Comparison of ENCODE assay signal across 8 cellular contexts in the genomic region with DNA sequence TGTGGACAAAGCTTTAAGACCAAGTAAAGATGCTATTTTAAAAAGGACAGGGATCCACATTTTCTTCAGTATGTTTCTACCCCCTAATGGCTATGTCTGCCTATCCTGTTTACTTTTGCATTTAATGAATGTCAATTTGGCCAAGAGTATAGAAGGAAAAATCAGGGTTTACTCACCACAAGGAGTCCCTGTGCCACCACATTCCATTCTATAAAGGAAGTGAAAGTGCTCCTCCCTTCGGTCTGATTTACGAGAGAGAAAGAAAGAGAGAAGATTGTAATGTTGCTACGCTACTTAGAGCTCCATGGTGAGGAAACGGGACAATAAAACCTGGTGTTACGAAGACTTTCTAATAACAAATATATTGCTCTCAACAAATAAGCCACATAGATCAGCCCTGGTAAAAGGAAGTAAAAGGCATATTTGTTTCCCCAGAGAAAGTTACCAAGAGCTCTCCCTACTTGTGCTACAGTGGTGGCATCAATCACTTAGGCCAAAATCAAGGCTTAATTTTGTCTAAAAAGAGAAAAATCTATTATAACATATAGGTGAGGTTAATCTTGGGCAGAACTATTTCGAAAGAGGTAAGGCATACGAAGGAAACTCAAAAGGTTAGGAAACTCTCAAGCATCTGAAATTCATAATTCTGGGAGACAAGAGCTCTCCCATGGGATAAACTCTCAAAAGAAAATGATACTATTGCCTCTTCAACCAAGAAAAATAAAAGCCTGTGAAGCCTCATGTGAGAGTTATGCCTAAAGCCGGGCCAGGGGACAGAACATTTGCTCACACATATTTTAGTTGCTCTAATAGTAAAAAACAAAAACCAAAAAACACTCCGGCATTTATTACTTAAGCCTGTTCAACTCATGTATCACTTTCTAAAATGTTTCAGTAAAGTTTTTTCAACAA. TPM values are rescaled to one million over a fixed set of nuclear protein-coding genes. Genes with fewer than 3 reads are reported as not detected.
A peak's percentile ranks its signal among the peaks of the same experiment; 100 is the strongest.
DNase-seq lines count a peak whose midpoint lies in the region; ATAC-seq lines count a peak whose summit lies in the region.

No MANE protein-coding gene starts in this region.

- no peaks in the 10 kb centered on the region for H3K9me3 Mint-ChIP-seq in activated naive CD8-positive, alpha-beta T cell treated with anti-CD3 and anti-CD28 coated beads, Interleukin-2, amount 50 U/mL, for 24 hours

- peak overlapping the region; percentile 79 for H3K4me2 ChIP-seq in skeletal muscle satellite cell (ENCODE audit: low read length)

- H3K36me3 ChIP-seq in HUES48 (ENCODE audit: control insufficient read depth, insufficient read depth, low read length) = no peaks in the 10 kb centered on the region
- no peaks in the 10 kb centered on the region for H3K36me3 ChIP-seq in skeletal muscle satellite cell (ENCODE audit: insufficient read depth, low read length)

- ATAC-seq in GM18870 (IDR thresholded peaks at IDR 0.05; ENCODE audit: unreplicated experiment) (peak; percentile 71), HG03571 (IDR thresholded peaks at IDR 0.05; ENCODE audit: unreplicated experiment) (no peak)
- peak; percentile 40 for ATAC-seq in activated naive CD8-positive, alpha-beta T cell treated with anti-CD3 and anti-CD28 coated beads, Interleukin-2, amount 50 U/mL, for 24 hours

- peak; percentile 78 for DNase-seq in A172 (ENCODE audit: low spot score)
- no peak for DNase-seq in activated naive CD8-positive, alpha-beta T cell treated with anti-CD3 and anti-CD28 coated beads, Interleukin-2, amount 50 U/mL, for 24 hours
- DNase-seq in hepatic stellate cell (ENCODE audit: low spot score) = peak; percentile 27
- DNase-seq in ureter (ENCODE audit: low spot score) = no peak

- no peak overlapping the region for H3K9ac ChIP-seq in HUES48 (ENCODE audit: low read depth, low read length)
- H3K9ac ChIP-seq in skeletal muscle satellite cell (ENCODE audit: low read depth, low read length) = peak overlapping the region; percentile 53

- H3K27ac ChIP-seq in HUES48 (ENCODE audit: low read depth, low read length) = peak overlapping the region; percentile 29

- no peaks in the 10 kb centered on the region for H3K27me3 Mint-ChIP-seq in activated naive CD8-positive, alpha-beta T cell treated with anti-CD3 and anti-CD28 coated beads, Interleukin-2, amount 50 U/mL, for 24 hours

- H3K4me1 Mint-ChIP-seq in activated naive CD8-positive, alpha-beta T cell treated with anti-CD3 and anti-CD28 coated beads, Interleukin-2, amount 50 U/mL, for 24 hours = peaks cover 34% of the 10 kb centered on the region

- no peak overlapping the region for H3K4me3 ChIP-seq in HUES48 (ENCODE audit: low read depth, low read length)
- H3K4me3 ChIP-seq in skeletal muscle satellite cell (ENCODE audit: low read length) = peak overlapping the region; percentile 62

- H3K9me3 ChIP-seq in HUES48 (ENCODE audit: control insufficient read depth, insufficient read depth, low read length) (no peaks in the 10 kb centered on the region), skeletal muscle satellite cell (replicated peaks; ENCODE audit: low read length) (no peaks in the 10 kb centered on the region)

- H3K27me3 ChIP-seq in HUES48 (ENCODE audit: control insufficient read depth, insufficient read depth, low read length) (no peaks in the 10 kb centered on the region), skeletal muscle satellite cell (ENCODE audit: control insufficient read depth, insufficient read depth, low read length) (no peaks in the 10 kb centered on the region)

- H3K4me3 Mint-ChIP-seq in activated naive CD8-positive, alpha-beta T cell treated with anti-CD3 and anti-CD28 coated beads, Interleukin-2, amount 50 U/mL, for 24 hours = no peak overlapping the region

- H3K4me1 ChIP-seq in HUES48 (ENCODE audit: control insufficient read depth, insufficient read depth, low read length) (peaks cover 30% of the 10 kb centered on the region), skeletal muscle satellite cell (ENCODE audit: control insufficient read depth, insufficient read depth, low read length) (peaks cover 12% of the 10 kb centered on the region)

- peak overlapping the region; percentile 23 for H3K27ac Mint-ChIP-seq in activated naive CD8-positive, alpha-beta T cell treated with anti-CD3 and anti-CD28 coated beads, Interleukin-2, amount 50 U/mL, for 24 hours

- peaks cover 27% of the 10 kb centered on the region for H3K36me3 Mint-ChIP-seq in activated naive CD8-positive, alpha-beta T cell treated with anti-CD3 and anti-CD28 coated beads, Interleukin-2, amount 50 U/mL, for 24 hours (ENCODE audit: low read depth)

RNA-seq across cellular contexts. Expression of gene TAPT1, which starts 29.5 kb away (rescaled TPM):
- 7.8 and 11.4 TPM in 2 replicates for total RNA-seq in A172 (2014; rRNA removed; shearing (Covaris generic))
- total RNA-seq in skeletal muscle satellite cell (2012; rRNA removed) = 5.6 and 10.9 TPM in 2 replicates
- 47.5 TPM for total RNA-seq in ureter

Comparison
In these comparisons a context has a peak if more than half of its experiments do, and no peak if none do; other contexts are left out.
1. DNase-seq: peak in A172 (single experiment) and hepatic stellate cell (single experiment); none in activated naive CD8-positive, alpha-beta T cell treated with anti-CD3 and anti-CD28 coated beads, Interleukin-2, amount 50 U/mL, for 24 hours (single experiment) and ureter (single experiment).